ENCODE assay signal across 23 cellular contexts in the genomic region with DNA sequence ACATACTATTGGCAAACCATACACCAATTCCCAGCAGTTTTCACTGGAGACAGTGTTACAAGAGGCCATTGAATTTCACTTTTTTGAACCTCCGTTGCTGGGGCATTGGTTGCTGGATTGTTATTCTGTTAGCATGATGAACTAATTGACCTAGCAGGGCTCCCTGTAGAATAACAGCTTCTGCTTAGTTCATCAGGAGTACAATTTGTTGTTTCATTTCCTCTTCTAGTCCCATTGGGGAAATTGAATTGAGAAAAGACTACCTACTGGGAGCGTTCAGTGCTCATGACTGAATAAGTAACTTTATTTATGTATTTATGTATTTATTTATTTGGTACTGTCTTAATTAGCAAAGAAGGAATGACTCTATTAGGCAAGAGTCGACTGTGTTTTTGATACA.
A peak's percentile ranks its signal among the peaks of the same experiment; 100 is the strongest.
DNase-seq lines count a peak whose midpoint lies in the region; ATAC-seq and TF ChIP-seq lines count a peak whose summit lies in the region.
"Had no signal": no experiment of that assay in that cellular context is flagged by ENCODE, and none has a peak within 500 bp of the region (broad histone marks: within the 10 kb centered on the region; RNA-seq: fewer than 3 reads in every experiment).

No MANE protein-coding gene starts in this region.

- TF ChIP-seq RAD21 in SK-N-SH (IDR thresholded peaks at IDR 0.05; ENCODE audit: low read length) = no peak

- intact Hi-C loops in uterus (cut with DNase I; ENCODE audit: low total_unique reads) = no loop called here

- peaks cover 6% of the 10 kb centered on the region; the same call in 1 of the 2 replicates for H4K20me1 ChIP-seq in SK-N-SH (ENCODE audit: insufficient read depth)

- no peaks in the 10 kb centered on the region for H3K4me1 Mint-ChIP-seq in stimulated activated naive B cell treated with anti-CD40 and anti-IgM and Interleukin-4, amounts not matched to agents 10 μg/mL and 1 μg/mL and 100 μg/mL, for 72 hours
- H3K4me1 Mint-ChIP-seq: natural killer cell had no signal

- peaks cover 0 to 13% of the 10 kb centered on the region in 2 donors for H3K27me3 Mint-ChIP-seq in stimulated activated naive B cell treated with anti-CD40 and anti-IgM and Interleukin-4, amounts not matched to agents 10 μg/mL and 1 μg/mL and 100 μg/mL, for 72 hours

- POLR2A ChIA-PET in SK-N-SH (lab: Yijun Ruan, JAX) = no interaction called here

- no peak overlapping the region for H3K4me2 ChIP-seq in SK-N-SH
- H3K4me2 ChIP-seq: GM23338 had no signal

- no peak overlapping the region for H3K4me3 Mint-ChIP-seq in stimulated activated naive B cell treated with anti-CD40 and anti-IgM and Interleukin-4, amounts not matched to agents 10 μg/mL and 1 μg/mL and 100 μg/mL, for 72 hours
- H3K4me3 Mint-ChIP-seq: activated CD8-positive, alpha-beta T cell treated with anti-CD3 and anti-CD28 coated beads, Interleukin-2, amount 10 ng/mL, durations not matched to agents 7 days and 5 days; activated naive CD4-positive, alpha-beta T cell treated with anti-CD3 and anti-CD28 coated beads for 36 hours; activated T-cell treated with anti-CD3 and anti-CD28 coated beads, Interleukin-2, amount 50 U/mL, for 4 hours; GM23338; natural killer cell had no signal

- no peak for TF ChIP-seq EP300 in SK-N-SH (IDR thresholded peaks at IDR 0.05; ENCODE audit: borderline replicate concordance in 1 of 2, low read depth in 1 of 2, low read length in 1 of 2)

- no peaks in the 10 kb centered on the region for H3K36me3 Mint-ChIP-seq in stimulated activated naive B cell treated with anti-CD40 and anti-IgM and Interleukin-4, amounts not matched to agents 10 μg/mL and 1 μg/mL and 100 μg/mL, for 72 hours
- H3K36me3 Mint-ChIP-seq: natural killer cell had no signal

- peaks cover 0 to 2% of the 10 kb centered on the region in 2 donors for H3K9me3 Mint-ChIP-seq in stimulated activated naive B cell treated with anti-CD40 and anti-IgM and Interleukin-4, amounts not matched to agents 10 μg/mL and 1 μg/mL and 100 μg/mL, for 72 hours
- H3K9me3 Mint-ChIP-seq: activated naive CD4-positive, alpha-beta T cell treated with anti-CD3 and anti-CD28 coated beads for 36 hours; activated T-cell treated with anti-CD3 and anti-CD28 coated beads, Interleukin-2, amount 50 U/mL, for 4 hours; GM23338 had no signal

- no peaks in the 10 kb centered on the region for H3K9me2 ChIP-seq in SK-N-SH

- H3K9me3 ChIP-seq in uterus (no peaks in the 10 kb centered on the region), SK-N-SH (no peaks in the 10 kb centered on the region)
- H3K9me3 ChIP-seq: gastrocnemius medialis, tibial nerve had no signal

- H3F3A ChIP-seq in SK-N-SH (replicated peaks; ENCODE audit: insufficient read depth) = peaks cover 5% of the 10 kb centered on the region

- H3K27me3 ChIP-seq in uterus (no peaks in the 10 kb centered on the region), SK-N-SH (ENCODE audit: insufficient read depth) (no peaks in the 10 kb centered on the region)
- H3K27me3 ChIP-seq: gastrocnemius medialis, tibial nerve had no signal

- DNase-seq in NOMO-1 treated with DMSO at 0.1 percent for 48 hours (lab: John Stamatoyannopoulos, UW; ENCODE audit: unreplicated experiment) (peak; percentile 44), uterus (no peak), DMS153 treated with DMSO at 0.1 percent for 48 hours (lab: John Stamatoyannopoulos, UW; ENCODE audit: unreplicated experiment) (no peak), SK-N-SH (no peak)
- DNase-seq in stimulated activated naive B cell treated with anti-CD40 and anti-IgM and Interleukin-4, amounts not matched to agents 10 μg/mL and 1 μg/mL and 100 μg/mL, for 72 hours = no peak
- DNase-seq: activated CD4-positive, CD25-positive, alpha-beta regulatory T cell; activated CD8-positive, alpha-beta T cell treated with anti-CD3 and anti-CD28 coated beads, Interleukin-2, amount 10 ng/mL, durations not matched to agents 7 days and 5 days; activated naive CD4-positive, alpha-beta T cell treated with anti-CD3 and anti-CD28 coated beads for 36 hours; activated T-cell treated with anti-CD3 and anti-CD28 coated beads, Interleukin-2, amount 50 U/mL, for 4 hours; AML-193; anterior cingulate cortex; central memory CD4-positive, alpha-beta T cell; COR-L47; gastrocnemius medialis; mesenchymal stem cell; MM.1S; natural killer cell; stimulated activated naive CD4-positive, alpha-beta T cell treated with Interleukin-2 at 50 U/mL for 16 hours had no signal

- H3K9ac ChIP-seq in SK-N-SH = no peak overlapping the region

- H3K36me3 ChIP-seq in uterus (no peaks in the 10 kb centered on the region), SK-N-SH (replicated peaks in 1 of 2; ENCODE audit: control insufficient read depth in 1 of 2, insufficient read depth in 2 of 2, low read length in 1 of 2) (peaks cover 0 to 8% of the 10 kb centered on the region in 2 experiments)
- H3K36me3 ChIP-seq: gastrocnemius medialis, tibial nerve had no signal

- H3K27ac ChIP-seq in uterus (no peak overlapping the region), SK-N-SH (ENCODE audit: low read depth in 2 of 2, low read length in 1 of 2) (no peak overlapping the region)
- H3K27ac ChIP-seq: gastrocnemius medialis, SK-N-MC had no signal

- WGBS in SK-N-SH (ENCODE audit: low lambda C conversion rate) = 81% methylated on average over 3 of the region's 3 CpGs

- no peak overlapping the region for H3K27ac Mint-ChIP-seq in stimulated activated naive B cell treated with anti-CD40 and anti-IgM and Interleukin-4, amounts not matched to agents 10 μg/mL and 1 μg/mL and 100 μg/mL, for 72 hours
- H3K27ac Mint-ChIP-seq: activated CD8-positive, alpha-beta T cell treated with anti-CD3 and anti-CD28 coated beads, Interleukin-2, amount 10 ng/mL, durations not matched to agents 7 days and 5 days; activated naive CD4-positive, alpha-beta T cell treated with anti-CD3 and anti-CD28 coated beads for 36 hours; natural killer cell had no signal

- no peak overlapping the region for H2AFZ ChIP-seq in SK-N-SH (ENCODE audit: low read depth)
- H2AFZ ChIP-seq: GM23338 had no signal

- CTCF ChIA-PET in SK-N-SH (lab: Yijun Ruan, JAX) = interaction anchor here (0.9 to 1.4 kb wide), 5 partner anchors 10 to 106 kb away, joined by 3 to 4 read pairs (median 3); no protein-coding TSS in a partner anchor

- no peak for TF ChIP-seq CTCF in uterus (IDR thresholded peaks at IDR 0.05)
- TF ChIP-seq CTCF in SK-N-SH (IDR thresholded peaks at IDR 0.05) = no peak

- H3K4me1 ChIP-seq in uterus = no peaks in the 10 kb centered on the region
- 0 out of 4 replicates have a peak, but pooled peaks cover 0 to 7% of the 10 kb centered on the region in 2 experiments for H3K4me1 ChIP-seq in SK-N-SH (ENCODE audit: control insufficient read depth in 1 of 2, insufficient read depth in 2 of 2, low read depth in 1 of 2, low read length in 1 of 2)

- TF ChIP-seq POLR2A in uterus (IDR thresholded peaks at IDR 0.05) = no peak

- peak; percentile 93 for ATAC-seq in GM18868 (IDR thresholded peaks at IDR 0.05; ENCODE audit: unreplicated experiment)
- ATAC-seq in HG02852 (IDR thresholded peaks at IDR 0.05; ENCODE audit: unreplicated experiment) = peak; percentile 57
- peak; percentile 65 to 72 for ATAC-seq in stimulated activated naive B cell treated with anti-CD40 and anti-IgM and Interleukin-4, amounts not matched to agents 10 μg/mL and 1 μg/mL and 100 μg/mL, for 72 hours (replicated peaks)
- ATAC-seq: activated CD8-positive, alpha-beta T cell treated with anti-CD3 and anti-CD28 coated beads, Interleukin-2, amount 10 ng/mL, durations not matched to agents 7 days and 5 days; activated T-cell treated with anti-CD3 and anti-CD28 coated beads, Interleukin-2, amount 50 U/mL, for 4 hours; gastrocnemius medialis; GM23338; natural killer cell had no signal

- H3K79me2 ChIP-seq in SK-N-SH (ENCODE audit: insufficient read depth) = peaks cover 15% of the 10 kb centered on the region

- H3K4me3 ChIP-seq in uterus (no peak overlapping the region), SK-N-SH (ENCODE audit: low read depth in 2 of 2, low read length in 1 of 2) (no peak overlapping the region)
- H3K4me3 ChIP-seq: gastrocnemius medialis, GM23338, SK-N-MC, tibial nerve had no signal

TF ChIP-seq in SK-N-SH, 30 proteins besides CTCF, POLR2A, EP300 and RAD21 (continues in another document):
- TF ChIP-seq, protein P1, sequence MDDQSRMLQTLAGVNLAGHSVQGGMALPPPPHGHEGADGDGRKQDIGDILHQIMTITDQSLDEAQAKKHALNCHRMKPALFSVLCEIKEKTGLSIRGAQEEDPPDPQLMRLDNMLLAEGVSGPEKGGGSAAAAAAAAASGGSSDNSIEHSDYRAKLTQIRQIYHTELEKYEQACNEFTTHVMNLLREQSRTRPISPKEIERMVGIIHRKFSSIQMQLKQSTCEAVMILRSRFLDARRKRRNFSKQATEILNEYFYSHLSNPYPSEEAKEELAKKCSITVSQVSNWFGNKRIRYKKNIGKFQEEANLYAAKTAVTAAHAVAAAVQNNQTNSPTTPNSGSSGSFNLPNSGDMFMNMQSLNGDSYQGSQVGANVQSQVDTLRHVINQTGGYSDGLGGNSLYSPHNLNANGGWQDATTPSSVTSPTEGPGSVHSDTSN (IDR thresholded peaks at IDR 0.05) = no peak
- TF ChIP-seq FOXM1 (IDR thresholded peaks at IDR 0.05; ENCODE audit: low read depth) (no peak), JUND (IDR thresholded peaks at IDR 0.05) (no peak), YY1 (IDR thresholded peaks at IDR 0.05; ENCODE audit: low read depth) (no peak), NFIC (IDR thresholded peaks at IDR 0.05; ENCODE audit: borderline replicate concordance) (no peak), FOSL2 (IDR thresholded peaks at IDR 0.05; ENCODE audit: borderline replicate concordance, low read depth) (no peak), SMC3 (IDR thresholded peaks at IDR 0.05; ENCODE audit: low read depth, low read length) (no peak), RCOR1 (IDR thresholded peaks at IDR 0.05; ENCODE audit: low read length) (no peak)
- TF ChIP-seq, protein P2, sequence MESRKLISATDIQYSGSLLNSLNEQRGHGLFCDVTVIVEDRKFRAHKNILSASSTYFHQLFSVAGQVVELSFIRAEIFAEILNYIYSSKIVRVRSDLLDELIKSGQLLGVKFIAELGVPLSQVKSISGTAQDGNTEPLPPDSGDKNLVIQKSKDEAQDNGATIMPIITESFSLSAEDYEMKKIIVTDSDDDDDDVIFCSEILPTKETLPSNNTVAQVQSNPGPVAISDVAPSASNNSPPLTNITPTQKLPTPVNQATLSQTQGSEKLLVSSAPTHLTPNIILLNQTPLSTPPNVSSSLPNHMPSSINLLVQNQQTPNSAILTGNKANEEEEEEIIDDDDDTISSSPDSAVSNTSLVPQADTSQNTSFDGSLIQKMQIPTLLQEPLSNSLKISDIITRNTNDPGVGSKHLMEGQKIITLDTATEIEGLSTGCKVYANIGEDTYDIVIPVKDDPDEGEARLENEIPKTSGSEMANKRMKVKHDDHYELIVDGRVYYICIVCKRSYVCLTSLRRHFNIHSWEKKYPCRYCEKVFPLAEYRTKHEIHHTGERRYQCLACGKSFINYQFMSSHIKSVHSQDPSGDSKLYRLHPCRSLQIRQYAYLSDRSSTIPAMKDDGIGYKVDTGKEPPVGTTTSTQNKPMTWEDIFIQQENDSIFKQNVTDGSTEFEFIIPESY (IDR thresholded peaks at IDR 0.05; ENCODE audit: borderline replicate concordance, low read depth) = no peak
